ENCODE assay signal across 29 cellular contexts in the genomic region with DNA sequence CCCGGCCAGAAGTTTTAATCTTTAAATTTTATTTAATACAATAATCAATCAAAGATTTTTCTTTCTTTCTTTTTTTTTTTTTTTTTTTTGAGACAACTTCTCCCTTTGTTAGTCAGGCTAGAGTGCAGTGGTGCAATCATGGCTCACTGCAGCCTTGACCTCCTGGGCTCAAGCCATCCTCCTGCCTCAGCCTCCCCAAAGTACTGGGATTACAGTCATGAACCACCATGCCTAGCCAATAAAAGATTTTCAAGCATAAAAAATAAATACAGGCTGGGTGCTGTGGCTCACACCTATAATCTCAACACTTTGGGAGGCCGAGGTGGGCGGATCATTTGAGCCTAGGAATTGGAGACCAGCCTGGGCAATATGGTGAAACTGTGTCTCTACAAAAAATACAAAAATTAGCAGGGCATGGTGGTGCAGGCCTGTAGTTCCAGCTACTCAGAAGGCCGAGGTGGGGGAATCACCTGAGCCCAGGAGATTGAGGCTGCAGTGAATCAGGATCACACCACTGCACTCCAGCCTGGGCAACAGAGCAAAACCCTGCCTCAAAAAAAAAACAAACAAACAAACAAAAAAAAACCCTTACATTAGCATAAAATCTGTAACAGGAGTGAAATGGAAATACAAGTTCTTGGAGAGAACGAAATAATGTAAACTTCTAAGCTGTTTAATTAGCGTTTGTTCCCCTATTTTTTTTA. TPM values are rescaled to one million over a fixed set of nuclear protein-coding genes. Genes with fewer than 3 reads are reported as not detected.
A peak's percentile ranks its signal among the peaks of the same experiment; 100 is the strongest.
DNase-seq lines count a peak whose midpoint lies in the region; ATAC-seq, FAIRE-seq and TF ChIP-seq lines count a peak whose summit lies in the region.
"Had no signal": no experiment of that assay in that cellular context is flagged by ENCODE, and none has a peak within 500 bp of the region (broad histone marks: within the 10 kb centered on the region; RNA-seq: fewer than 3 reads in every experiment).

No MANE protein-coding gene starts in this region.

- H3K4me3 Mint-ChIP-seq in CD14-positive monocyte = no peak overlapping the region
- H3K4me3 Mint-ChIP-seq: activated CD8-positive, alpha-beta memory T cell treated with anti-CD3 and anti-CD28 coated beads, Interleukin-2, amount 10 ng/mL, durations not matched to agents 7 days and 5 days; activated naive CD4-positive, alpha-beta T cell treated with anti-CD3 and anti-CD28 coated beads for 36 hours; activated T-cell treated with anti-CD3 and anti-CD28 coated beads, Interleukin-2, amount 50 U/mL, for 72 hours; T-cell had no signal

- TF ChIP-seq CTCF in HepG2 (CRISPR knock-in tag; IDR thresholded peaks at IDR 0.05) = no peak
- no peak for TF ChIP-seq CTCF in right lobe of liver (IDR thresholded peaks at IDR 0.05)
- no peak for TF ChIP-seq CTCF in SU-DHL-6 (IDR thresholded peaks at IDR 0.05; ENCODE audit: insufficient read depth, low read length, poor library complexity, severe bottlenecking)
- TF ChIP-seq CTCF in CD14-positive monocyte (IDR thresholded peaks at IDR 0.05) = no peak
- TF ChIP-seq CTCF in mucosa of descending colon (IDR thresholded peaks at IDR 0.05) = no peak

- H4K91ac ChIP-seq in mesenchymal stem cell (ENCODE audit: low read length) = no peak overlapping the region

- no peak overlapping the region for H4K8ac ChIP-seq in mesenchymal stem cell (ENCODE audit: low read length)

- no peak overlapping the region for H3K14ac ChIP-seq in mesenchymal stem cell (ENCODE audit: low read length in 2 of 2)

- no peak for DNase-seq in HepG2 (ENCODE audit: low spot score)
- no peak for DNase-seq in right lobe of liver
- DNase-seq in mesenchymal stem cell = no peak
- DNase-seq in 8988T = no peak
- DNase-seq in CD14-positive monocyte (ENCODE audit: low spot score) = no peak
- DNase-seq in erythroblast (lab: John Stamatoyannopoulos, UW) = no peak
- no peak for DNase-seq in mucosa of descending colon
- DNase-seq: activated CD4-positive, CD25-positive, alpha-beta regulatory T cell; activated CD8-positive, alpha-beta memory T cell treated with anti-CD3 and anti-CD28 coated beads, Interleukin-2, amount 10 ng/mL, durations not matched to agents 7 days and 5 days; activated naive CD4-positive, alpha-beta T cell treated with anti-CD3 and anti-CD28 coated beads for 36 hours; activated T-cell treated with anti-CD3 and anti-CD28 coated beads, Interleukin-2, amount 50 U/mL, for 72 hours; brain microvascular endothelial cell; DMS53; effector CD4-positive, alpha-beta T cell; KBM-7; left cardiac atrium; NCI-H1417 treated with DMSO at 0.1 percent for 48 hours; NCI-H2081 treated with DMSO at 0.1 percent for 48 hours; NCI-H345; NCI-H774; OCI-M1; SIG-M5; stimulated activated CD4-positive, alpha-beta T cell treated with anti-CD3 and anti-CD28 coated beads, Interleukin-12 subunit alpha, Interleukin-12 subunit beta, amount 100 ng/mL, for 4 hours; stimulated activated CD4-positive, alpha-beta T cell treated with anti-CD3 and anti-CD28 coated beads, Interleukin-4, amount 100 ng/mL, for 1 hour; T-cell had no signal

- no peaks in the 10 kb centered on the region for H4K20me1 ChIP-seq in HepG2 (ENCODE audit: insufficient read depth, low read length)
- no peaks in the 10 kb centered on the region for H4K20me1 ChIP-seq in SU-DHL-6 (ENCODE audit: low read depth, low read length)

- H3K23ac ChIP-seq in mesenchymal stem cell (ENCODE audit: low read length in 2 of 2) = no peak overlapping the region

- no peak for TF ChIP-seq POLR2A in HepG2 (IDR thresholded peaks at IDR 0.05; ENCODE audit: insufficient read depth in 1 of 2, low read depth in 2 of 2, low read length in 2 of 2)
- TF ChIP-seq POLR2A in right lobe of liver (IDR thresholded peaks at IDR 0.05) = no peak
- TF ChIP-seq POLR2A in erythroblast (IDR thresholded peaks at IDR 0.05; ENCODE audit: low read length) = no peak

- no peaks in the 10 kb centered on the region for H3K9me2 ChIP-seq in SU-DHL-6 (replicated peaks; ENCODE audit: insufficient read depth, low read length)

- no peak overlapping the region for H3K4ac ChIP-seq in mesenchymal stem cell (ENCODE audit: low read depth in 1 of 2, low read length in 2 of 2)

- POLR2A ChIA-PET in HepG2 (lab: Yijun Ruan, JAX) = interaction anchor here (1.1 to 4.6 kb wide), 3 partner anchors 10 to 31 kb away, joined by 4 to 45 read pairs (median 29); no protein-coding TSS in a partner anchor

- peaks cover 55% of the 10 kb centered on the region for H3K4me1 ChIP-seq in HepG2 (ENCODE audit: insufficient read depth, low read length)
- H3K4me1 ChIP-seq in right lobe of liver = peaks cover 0 to 30% (median 13%) of the 10 kb centered on the region in 4 donors
- H3K4me1 ChIP-seq in mesenchymal stem cell (ENCODE audit: control insufficient read depth, insufficient read depth, low read depth, low read length) = peaks cover 34% of the 10 kb centered on the region
- peaks cover 30% of the 10 kb centered on the region for H3K4me1 ChIP-seq in mucosa of descending colon (ENCODE audit: low read depth)

- H3K79me2 ChIP-seq in HepG2 (ENCODE audit: insufficient read depth, low read length) (no peaks in the 10 kb centered on the region), SU-DHL-6 (ENCODE audit: insufficient read depth, low read length) (no peaks in the 10 kb centered on the region)

- H3K9me3 Mint-ChIP-seq in CD14-positive monocyte = no peaks in the 10 kb centered on the region
- H3K9me3 Mint-ChIP-seq: activated naive CD4-positive, alpha-beta T cell treated with anti-CD3 and anti-CD28 coated beads for 36 hours; activated T-cell treated with anti-CD3 and anti-CD28 coated beads, Interleukin-2, amount 50 U/mL, for 72 hours; T-cell had no signal

- TF ChIP-seq RAD21 in HepG2 (CRISPR knock-in tag; IDR thresholded peaks at IDR 0.05) = no peak

- peak overlapping the region; percentile 71 for H2BK15ac ChIP-seq in mesenchymal stem cell (ENCODE audit: low read depth, poor library complexity, severe bottlenecking)

- no peak overlapping the region for H2BK5ac ChIP-seq in mesenchymal stem cell (ENCODE audit: low read depth, low read length, poor library complexity, severe bottlenecking)

- in situ Hi-C loops in HepG2 (cut with HindIII; ENCODE audit: extremely low pct_ligation_motif_present, low pct_unique_long_range_greater_than_20kb) = no loop called here

- BruUV-seq in HepG2 (replicated peaks; lab: Mats Ljungman, UMichigan) = no TSS peak

- TF ChIP-seq EP300 in HepG2 (IDR thresholded peaks at IDR 0.05; ENCODE audit: low read depth in 2 of 2, low read length in 2 of 2) (no peak), HepG2 (CRISPR knock-in tag; IDR thresholded peaks at IDR 0.05; ENCODE audit: borderline replicate concordance) (no peak)

- peaks cover 0 to 6% (median 4%) of the 10 kb centered on the region in 3 donors for H3K27me3 Mint-ChIP-seq in CD14-positive monocyte (ENCODE audit: low read depth in 3 of 3)
- H3K27me3 Mint-ChIP-seq: activated CD8-positive, alpha-beta memory T cell treated with anti-CD3 and anti-CD28 coated beads, Interleukin-2, amount 10 ng/mL, durations not matched to agents 7 days and 5 days had no signal

- H3F3A ChIP-seq in SU-DHL-6 (ENCODE audit: insufficient read depth) = peaks cover 71% of the 10 kb centered on the region

- no peaks in the 10 kb centered on the region for H3K36me3 Mint-ChIP-seq in CD14-positive monocyte
- H3K36me3 Mint-ChIP-seq: T-cell had no signal

- H3K4me2 ChIP-seq in HepG2 (ENCODE audit: low read depth, low read length) (peak overlapping the region; percentile 76), SU-DHL-6 (ENCODE audit: low read depth, low read length, poor library complexity, severe bottlenecking) (peak overlapping the region; percentile 83), mesenchymal stem cell (ENCODE audit: low read length, poor library complexity, severe bottlenecking) (no peak overlapping the region)

- H3K9me3 ChIP-seq in HepG2 (ENCODE audit: low read length) = no peaks in the 10 kb centered on the region
- H3K9me3 ChIP-seq in right lobe of liver = no peaks in the 10 kb centered on the region
- H3K9me3 ChIP-seq in SU-DHL-6 (ENCODE audit: insufficient read depth, low read length) = no peaks in the 10 kb centered on the region
- H3K9me3 ChIP-seq in mesenchymal stem cell (ENCODE audit: control insufficient read depth, low read length) = no peaks in the 10 kb centered on the region
- H3K9me3 ChIP-seq in mucosa of descending colon = no peaks in the 10 kb centered on the region
- H3K9me3 ChIP-seq: right atrium auricular region had no signal

- H3K36me3 ChIP-seq in HepG2 (replicated peaks in 1 of 2; ENCODE audit: control insufficient read depth in 1 of 2, insufficient read depth in 2 of 2, low read length in 2 of 2) (no peaks in the 10 kb centered on the region), right lobe of liver (no peaks in the 10 kb centered on the region), SU-DHL-6 (ENCODE audit: low read length) (no peaks in the 10 kb centered on the region), mesenchymal stem cell (ENCODE audit: control insufficient read depth in 1 of 2, insufficient read depth in 2 of 2, low read depth in 1 of 2, low read length in 2 of 2) (no peaks in the 10 kb centered on the region), mucosa of descending colon (ENCODE audit: low read depth) (no peaks in the 10 kb centered on the region)
- H3K36me3 ChIP-seq: brain microvascular endothelial cell, right atrium auricular region had no signal

- H2AK5ac ChIP-seq in mesenchymal stem cell (ENCODE audit: low read length, severe bottlenecking) = no peak overlapping the region

- H3K27me3 ChIP-seq in HepG2 (ENCODE audit: control insufficient read depth in 1 of 2, insufficient read depth in 2 of 2, low read length in 2 of 2) (no peaks in the 10 kb centered on the region), right lobe of liver (no peaks in the 10 kb centered on the region), SU-DHL-6 (ENCODE audit: low read length) (no peaks in the 10 kb centered on the region), mesenchymal stem cell (ENCODE audit: control insufficient read depth in 1 of 2, insufficient read depth in 1 of 2, low read length in 2 of 2) (no peaks in the 10 kb centered on the region)
- H3K27me3 ChIP-seq: brain microvascular endothelial cell, right atrium auricular region had no signal

- no peak overlapping the region for H2BK120ac ChIP-seq in mesenchymal stem cell (ENCODE audit: low read depth, low read length)

- CTCF ChIA-PET in HepG2 (lab: Yijun Ruan, JAX; ENCODE audit: low intra/inter-chr PET ratio, low total read pairs) = no interaction called here

- no peak for FAIRE-seq in HepG2 (lab: Jason Lieb, UNC)
- FAIRE-seq: colon, H54 had no signal

- H3K18ac ChIP-seq in mesenchymal stem cell (ENCODE audit: low read depth in 1 of 2, low read length in 2 of 2) = no peak overlapping the region

- no peak overlapping the region for H2BK12ac ChIP-seq in mesenchymal stem cell (ENCODE audit: low read length in 2 of 2)

- no peak overlapping the region for H3K9ac ChIP-seq in HepG2 (ENCODE audit: insufficient read depth, low read depth, low read length)
- peak overlapping the region; percentile 62 for H3K9ac ChIP-seq in SU-DHL-6 (ENCODE audit: low read length)
- H3K9ac ChIP-seq in mesenchymal stem cell (ENCODE audit: low read length) = no peak overlapping the region

- H3K27ac ChIP-seq in HepG2 (ENCODE audit: extremely low read length, insufficient read depth, low read length) (no peak overlapping the region), right lobe of liver (no peak overlapping the region), SU-DHL-6 (ENCODE audit: low read depth, low read length) (peak overlapping the region; percentile 93), mesenchymal stem cell (ENCODE audit: low read length, poor library complexity, severe bottlenecking) (no peak overlapping the region)
- H3K27ac ChIP-seq: brain microvascular endothelial cell had no signal

- intact Hi-C loops in HepG2 (cut with micrococcal nuclease; ENCODE audit: unreplicated experiment) = loop anchor here (5.0 kb wide), 1 partner anchor 39 kb away; a partner anchor contains a TSS
- intact Hi-C loops in right lobe of liver (cut with DNase I) = no loop called here
- intact Hi-C loops in CD14-positive monocyte (cut with micrococcal nuclease) = no loop called here
- intact Hi-C loops in mucosa of descending colon (cut with DNase I, micrococcal nuclease) = no loop called here

- 69% methylated on average over 6 of the region's 6 CpGs for WGBS in HepG2 (ENCODE audit: low lambda C conversion rate)
- 60% methylated on average over 6 of the region's 6 CpGs for WGBS in right lobe of liver (ENCODE audit: insufficient coverage, low coverage, low lambda C conversion rate, missing lambda C conversion rate)
- WGBS in mesenchymal stem cell = 85% methylated on average over 5 of the region's 6 CpGs

- H3K4me3 ChIP-seq in HepG2 (replicated peaks in 1 of 3; ENCODE audit: insufficient read depth in 1 of 3, low read depth in 2 of 3, low read length in 3 of 3) (no peak overlapping the region), right lobe of liver (no peak overlapping the region), SU-DHL-6 (ENCODE audit: insufficient read depth, low read length, poor library complexity, severe bottlenecking) (peak overlapping the region; percentile 23), mesenchymal stem cell (ENCODE audit: insufficient read depth in 1 of 2, low read depth in 1 of 2, low read length in 2 of 2) (no peak overlapping the region), mucosa of descending colon (no peak overlapping the region)
- H3K4me3 ChIP-seq: right atrium auricular region had no signal

- ATAC-seq in HepG2 = no peak
- ATAC-seq in right lobe of liver = no peak
- no peak for ATAC-seq in mucosa of descending colon
- ATAC-seq: activated CD8-positive, alpha-beta memory T cell treated with anti-CD3 and anti-CD28 coated beads, Interleukin-2, amount 10 ng/mL, durations not matched to agents 7 days and 5 days; activated T-cell treated with anti-CD3 and anti-CD28 coated beads, Interleukin-2, amount 50 U/mL, for 72 hours; T-cell had no signal

- H3K27ac Mint-ChIP-seq in CD14-positive monocyte = no peak overlapping the region
- H3K27ac Mint-ChIP-seq: activated CD8-positive, alpha-beta memory T cell treated with anti-CD3 and anti-CD28 coated beads, Interleukin-2, amount 10 ng/mL, durations not matched to agents 7 days and 5 days; activated naive CD4-positive, alpha-beta T cell treated with anti-CD3 and anti-CD28 coated beads for 36 hours; activated T-cell treated with anti-CD3 and anti-CD28 coated beads, Interleukin-2, amount 50 U/mL, for 72 hours; T-cell had no signal

- no peaks in the 10 kb centered on the region for H3K79me1 ChIP-seq in mesenchymal stem cell (replicated peaks; ENCODE audit: low read length, poor library complexity, severe bottlenecking)

- H2AFZ ChIP-seq in HepG2 (ENCODE audit: low read length) (no peak overlapping the region), SU-DHL-6 (ENCODE audit: low read depth, low read length, severe bottlenecking) (no peak overlapping the region), mesenchymal stem cell (ENCODE audit: low read depth, low read length) (no peak overlapping the region)

- H3K4me1 Mint-ChIP-seq in CD14-positive monocyte = peaks cover 14% of the 10 kb centered on the region

RNA-seq across cellular contexts. Expression of a gene that starts 29.1 kb away (rescaled TPM):
- total RNA-seq in HepG2 (2016; rRNA removed; fragmentation: Illumina TruSeq; extraction: Trizol) (208 and 346 TPM in 2 replicates), right lobe of liver (100 to 1,000 TPM in 2 of 6 experiments, 10 to 100 TPM in 4; 57.9 to 277 (median 81.0) TPM), mucosa of descending colon (100 to 1,000 TPM; 131 to 154 (median 142) TPM)
- 41.2 and 44.6 TPM in 2 replicates for total RNA-seq in HepG2 (2016; cell fraction: cytosol; rRNA removed; fragmentation: Illumina TruSeq; extraction: Trizol; ENCODE audit: low read depth)
- 215 and 364 TPM in 2 replicates for total RNA-seq in HepG2 (2016; cell fraction: insoluble cytoplasmic fraction; rRNA removed; fragmentation: Illumina TruSeq; extraction: Trizol)
- 66.6 and 67.3 TPM in 2 replicates for total RNA-seq in HepG2 (2016; cell fraction: membrane; rRNA removed; fragmentation: Illumina TruSeq; extraction: Trizol)
- total RNA-seq in HepG2 (2016; cell fraction: nucleus; rRNA removed; fragmentation: Illumina TruSeq; extraction: Trizol) = 83.4 and 83.7 TPM in 2 replicates
- polyA plus RNA-seq in HepG2 (2011; rRNA removed) (257 and 356 TPM in 2 replicates), CD14-positive monocyte (100 to 1,000 TPM; 525 to 548 TPM)
- polyA plus RNA-seq in HepG2 (2011; cell fraction: cytosol; rRNA removed) = 182 and 220 TPM in 2 replicates
- 51.4 and 52.1 TPM in 2 replicates for polyA plus RNA-seq in HepG2 (2011; cell fraction: nucleus; rRNA removed)
- 184 and 206 TPM in 2 replicates for polyA plus RNA-seq in HepG2 (2012)
- polyA plus RNA-seq in HepG2 (2016; cell fraction: cytosol; fragmentation: Illumina TruSeq; extraction: Trizol; ENCODE audit: low read depth) = 72.3 and 76.1 TPM in 2 replicates
- polyA plus RNA-seq in HepG2 (2016; cell fraction: insoluble cytoplasmic fraction; fragmentation: Illumina TruSeq; extraction: Trizol; ENCODE audit: low read depth) = 607 and 646 TPM in 2 replicates
- 102 TPM in 2 replicates for polyA plus RNA-seq in HepG2 (2016; cell fraction: membrane; fragmentation: Illumina TruSeq; extraction: Trizol; ENCODE audit: low read depth)
- polyA plus RNA-seq in HepG2 (2016; cell fraction: nucleus; fragmentation: Illumina TruSeq; extraction: Trizol; ENCODE audit: insufficient read depth, low read depth) = 218 and 240 TPM in 2 replicates
- 39.8 and 85.1 TPM in 2 replicates for polyA minus RNA-seq in HepG2 (2011; rRNA and poly(A)+ RNA removed; ENCODE audit: low replicate concordance)
- 43.2 and 55.2 TPM in 2 replicates for polyA minus RNA-seq in HepG2 (2011; cell fraction: cytosol; rRNA and poly(A)+ RNA removed)
- polyA minus RNA-seq in HepG2 (2011; cell fraction: nucleus; rRNA and poly(A)+ RNA removed) = 31.1 and 41.5 TPM in 2 replicates
- 684 TPM for polyA plus RNA-seq in mesenchymal stem cell (2013, experiment 1 of 2)
- polyA plus RNA-seq in mesenchymal stem cell (2013, experiment 2 of 2) = 720 TPM

RNA-seq across cellular contexts. Expression of a gene that starts 40.6 kb away (rescaled TPM):
- 5.4 and 8.7 TPM in 2 replicates for total RNA-seq in HepG2 (2016; rRNA removed; fragmentation: Illumina TruSeq; extraction: Trizol)
- 0.88 and 1.0 TPM in 2 replicates for total RNA-seq in HepG2 (2016; cell fraction: cytosol; rRNA removed; fragmentation: Illumina TruSeq; extraction: Trizol; ENCODE audit: low read depth)
- total RNA-seq in HepG2 (2016; cell fraction: insoluble cytoplasmic fraction; rRNA removed; fragmentation: Illumina TruSeq; extraction: Trizol) = 5.1 and 9.6 TPM in 2 replicates
- total RNA-seq in HepG2 (2016; cell fraction: membrane; rRNA removed; fragmentation: Illumina TruSeq; extraction: Trizol) = 2.8 and 3.2 TPM in 2 replicates
- 11.8 and 14.8 TPM in 2 replicates for total RNA-seq in HepG2 (2016; cell fraction: nucleus; rRNA removed; fragmentation: Illumina TruSeq; extraction: Trizol)
- polyA plus RNA-seq in HepG2 (2011; rRNA removed) = 15.9 and 32.7 TPM in 2 replicates
- polyA plus RNA-seq in HepG2 (2011; cell fraction: cytosol; rRNA removed) = 12.2 and 20.6 TPM in 2 replicates
- 28.3 and 48.7 TPM in 2 replicates for polyA plus RNA-seq in HepG2 (2011; cell fraction: nucleus; rRNA removed)
- polyA plus RNA-seq in HepG2 (2012) = 14.9 and 27.8 TPM in 2 replicates
- 0.38 and 0.44 TPM in 2 replicates for polyA plus RNA-seq in HepG2 (2016; cell fraction: cytosol; fragmentation: Illumina TruSeq; extraction: Trizol; ENCODE audit: low read depth)
- polyA plus RNA-seq in HepG2 (2016; cell fraction: insoluble cytoplasmic fraction; fragmentation: Illumina TruSeq; extraction: Trizol; ENCODE audit: low read depth) = 4.3 and 4.9 TPM in 2 replicates
- 0.95 and 1.0 TPM in 2 replicates for polyA plus RNA-seq in HepG2 (2016; cell fraction: membrane; fragmentation: Illumina TruSeq; extraction: Trizol; ENCODE audit: low read depth)
- 13.0 and 15.3 TPM in 2 replicates for polyA plus RNA-seq in HepG2 (2016; cell fraction: nucleus; fragmentation: Illumina TruSeq; extraction: Trizol; ENCODE audit: insufficient read depth, low read depth)
- 3.0 and 44.4 TPM in 2 replicates for polyA minus RNA-seq in HepG2 (2011; rRNA and poly(A)+ RNA removed; ENCODE audit: low replicate concordance)
- 11.2 and 23.6 TPM in 2 replicates for polyA minus RNA-seq in HepG2 (2011; cell fraction: cytosol; rRNA and poly(A)+ RNA removed)
- polyA minus RNA-seq in HepG2 (2011; cell fraction: nucleus; rRNA and poly(A)+ RNA removed) = 23.4 and 35.4 TPM in 2 replicates
- 1 to 10 TPM; 1.7 to 7.3 (median 3.4) TPM for total RNA-seq in right lobe of liver
- 18.5 TPM for polyA plus RNA-seq in mesenchymal stem cell (2013, experiment 1 of 2)
- 17.8 TPM for polyA plus RNA-seq in mesenchymal stem cell (2013, experiment 2 of 2)
- polyA plus RNA-seq in CD14-positive monocyte = 1 to 10 TPM; 5.6 to 6.5 TPM
- 10 to 100 TPM; 12.6 to 32.1 (median 28.7) TPM for total RNA-seq in mucosa of descending colon
